ENCODE assay signal across 1 cellular context in genomic region chr3:33067484-33067883, GRCh38.
A peak's percentile ranks its signal among the peaks of the same experiment; 100 is the strongest.
TF ChIP-seq lines count a peak whose summit lies in the region.

No MANE protein-coding gene starts in this region.

TF ChIP-seq in HepG2, 621 proteins besides CTCF, POLR2A, EP300 and RAD21 (continued from another document and continues in another):
- TF ChIP-seq PHF20 (CRISPR knock-in tag; IDR thresholded peaks at IDR 0.05) = no peak
- no peak for TF ChIP-seq NFYC (CRISPR knock-in tag; IDR thresholded peaks at IDR 0.05)
- TF ChIP-seq HNF4G (IDR thresholded peaks at IDR 0.05; ENCODE audit: borderline replicate concordance, low read depth, low read length) = no peak
- no peak for TF ChIP-seq HNF4G (CRISPR knock-in tag; IDR thresholded peaks at IDR 0.05; ENCODE audit: borderline replicate concordance, low read depth)
- TF ChIP-seq KLF9 (CRISPR knock-in tag; IDR thresholded peaks at IDR 0.05; ENCODE audit: low read depth) = no peak
- TF ChIP-seq MAZ (IDR thresholded peaks at IDR 0.05; ENCODE audit: borderline replicate concordance, low read depth, low read length) = no peak
- TF ChIP-seq MAZ (CRISPR knock-in tag; IDR thresholded peaks at IDR 0.05; ENCODE audit: low read depth) = no peak
- no peak for TF ChIP-seq ZNF432 (CRISPR knock-in tag; IDR thresholded peaks at IDR 0.05; ENCODE audit: borderline replicate concordance)
- no peak for TF ChIP-seq TFE3 (CRISPR knock-in tag; IDR thresholded peaks at IDR 0.05)
- TF ChIP-seq CHD4 (IDR thresholded peaks at IDR 0.05; ENCODE audit: borderline replicate concordance, low read length) = no peak
- peak; percentile 30; the same call in 1 of the 2 replicates for TF ChIP-seq FOXA3 (CRISPR knock-in tag; IDR thresholded peaks at IDR 0.05)
- TF ChIP-seq ZNF670 (CRISPR knock-in tag; IDR thresholded peaks at IDR 0.05; ENCODE audit: borderline replicate concordance) = no peak
- no peak for TF ChIP-seq LBX2 (CRISPR knock-in tag; IDR thresholded peaks at IDR 0.05; ENCODE audit: borderline replicate concordance)
- no peak for TF ChIP-seq SMARCE1 (IDR thresholded peaks at IDR 0.05; ENCODE audit: borderline replicate concordance)
- TF ChIP-seq ZBTB25 (CRISPR knock-in tag; IDR thresholded peaks at IDR 0.05) = no peak
- TF ChIP-seq ZIK1 (CRISPR knock-in tag; IDR thresholded peaks at IDR 0.05; ENCODE audit: borderline replicate concordance, low read depth) = no peak
- TF ChIP-seq TBL1XR1 (IDR thresholded peaks at IDR 0.05; ENCODE audit: borderline replicate concordance, low read length, partially characterized antibody) = peak; percentile 25
- no peak for TF ChIP-seq ZNF362 (CRISPR knock-in tag; IDR thresholded peaks at IDR 0.05; ENCODE audit: borderline replicate concordance)
- TF ChIP-seq CEBPG (CRISPR knock-in tag; IDR thresholded peaks at IDR 0.05) = no peak
- TF ChIP-seq IKZF1 (IDR thresholded peaks at IDR 0.05) = no peak
- no peak for TF ChIP-seq ERF (CRISPR knock-in tag; IDR thresholded peaks at IDR 0.05)
- no peak for TF ChIP-seq KAT7 (CRISPR knock-in tag; IDR thresholded peaks at IDR 0.05; ENCODE audit: borderline replicate concordance)
- TF ChIP-seq GABPA (IDR thresholded peaks at IDR 0.05; ENCODE audit: low read depth, low read length) = no peak
- no peak for TF ChIP-seq GABPA (CRISPR knock-in tag; IDR thresholded peaks at IDR 0.05; ENCODE audit: low read depth)
- TF ChIP-seq ZNF737 (CRISPR knock-in tag; IDR thresholded peaks at IDR 0.05; ENCODE audit: borderline replicate concordance) = no peak
- TF ChIP-seq ZKSCAN8 (CRISPR knock-in tag; IDR thresholded peaks at IDR 0.05; ENCODE audit: borderline replicate concordance) = no peak
- TF ChIP-seq SALL2 (CRISPR knock-in tag; IDR thresholded peaks at IDR 0.05) = no peak
- TF ChIP-seq THAP8 (CRISPR knock-in tag; IDR thresholded peaks at IDR 0.05; ENCODE audit: borderline replicate concordance) = no peak
- TF ChIP-seq KMT2A (CRISPR knock-in tag; IDR thresholded peaks at IDR 0.05) = no peak
- TF ChIP-seq ZNF256 (CRISPR knock-in tag; conservative IDR thresholded peaks at IDR 0.05) = no peak
- TF ChIP-seq RXRA (CRISPR knock-in tag; IDR thresholded peaks at IDR 0.05) = no peak
- no peak for TF ChIP-seq MTF1 (CRISPR knock-in tag; IDR thresholded peaks at IDR 0.05)
- TF ChIP-seq YEATS2 (CRISPR knock-in tag; IDR thresholded peaks at IDR 0.05; ENCODE audit: borderline replicate concordance) = no peak
- no peak for TF ChIP-seq SIX4 (CRISPR knock-in tag; IDR thresholded peaks at IDR 0.05)
- no peak for TF ChIP-seq ZBTB14 (CRISPR knock-in tag; IDR thresholded peaks at IDR 0.05)
- TF ChIP-seq ZNF615 (CRISPR knock-in tag; IDR thresholded peaks at IDR 0.05; ENCODE audit: borderline replicate concordance) = no peak
- TF ChIP-seq KDM1A (CRISPR knock-in tag; IDR thresholded peaks at IDR 0.05) = no peak
- TF ChIP-seq ZNF556 (CRISPR knock-in tag; IDR thresholded peaks at IDR 0.05; ENCODE audit: borderline replicate concordance) = no peak
- TF ChIP-seq ZSCAN25 (CRISPR knock-in tag; IDR thresholded peaks at IDR 0.05) = no peak
- TF ChIP-seq BATF2 (CRISPR knock-in tag; IDR thresholded peaks at IDR 0.05) = no peak
- no peak for TF ChIP-seq BRF2 (CRISPR knock-in tag; IDR thresholded peaks at IDR 0.05)
- no peak for TF ChIP-seq TAF15 (IDR thresholded peaks at IDR 0.05; ENCODE audit: low read depth, low read length, poor library complexity, severe bottlenecking)
- TF ChIP-seq REPIN1 (CRISPR knock-in tag; IDR thresholded peaks at IDR 0.05; ENCODE audit: borderline replicate concordance, low read depth) = no peak
- TF ChIP-seq POGK (CRISPR knock-in tag; conservative IDR thresholded peaks at IDR 0.05) = no peak
- no peak for TF ChIP-seq SYNCRIP (IDR thresholded peaks at IDR 0.05; ENCODE audit: insufficient read depth, low read depth, low read length)
- TF ChIP-seq SMC3 (IDR thresholded peaks at IDR 0.05; ENCODE audit: low read length) = no peak
- TF ChIP-seq ZNF609 (CRISPR knock-in tag; IDR thresholded peaks at IDR 0.05; ENCODE audit: borderline replicate concordance) = no peak
- no peak for TF ChIP-seq MEIS1 (CRISPR knock-in tag; IDR thresholded peaks at IDR 0.05; ENCODE audit: borderline replicate concordance)
- TF ChIP-seq CBX5 (CRISPR knock-in tag; IDR thresholded peaks at IDR 0.05; ENCODE audit: borderline replicate concordance) = no peak
- no peak for TF ChIP-seq SRSF9 (IDR thresholded peaks at IDR 0.05; ENCODE audit: borderline replicate concordance, insufficient read depth, low read depth, low read length, poor library complexity, severe bottlenecking)
- TF ChIP-seq U2AF2 (IDR thresholded peaks at IDR 0.05; ENCODE audit: low read depth, low read length) = no peak
- TF ChIP-seq ATRX (CRISPR knock-in tag; IDR thresholded peaks at IDR 0.05; ENCODE audit: borderline replicate concordance) = no peak
- no peak for TF ChIP-seq KLF12 (CRISPR knock-in tag; IDR thresholded peaks at IDR 0.05; ENCODE audit: borderline replicate concordance)
- peak; percentile 15; the same call in 1 of the 2 replicates for TF ChIP-seq TBX3 (IDR thresholded peaks at IDR 0.05; ENCODE audit: borderline replicate concordance)
- TF ChIP-seq TBP (CRISPR knock-in tag; IDR thresholded peaks at IDR 0.05) = no peak
- no peak for TF ChIP-seq ZNF121 (CRISPR knock-in tag; IDR thresholded peaks at IDR 0.05)
- no peak for TF ChIP-seq FOXA1 (IDR thresholded peaks at IDR 0.05)
- TF ChIP-seq FOXA1 (CRISPR knock-in tag; IDR thresholded peaks at IDR 0.05) = peak; percentile 38
